In the genomic region with DNA sequence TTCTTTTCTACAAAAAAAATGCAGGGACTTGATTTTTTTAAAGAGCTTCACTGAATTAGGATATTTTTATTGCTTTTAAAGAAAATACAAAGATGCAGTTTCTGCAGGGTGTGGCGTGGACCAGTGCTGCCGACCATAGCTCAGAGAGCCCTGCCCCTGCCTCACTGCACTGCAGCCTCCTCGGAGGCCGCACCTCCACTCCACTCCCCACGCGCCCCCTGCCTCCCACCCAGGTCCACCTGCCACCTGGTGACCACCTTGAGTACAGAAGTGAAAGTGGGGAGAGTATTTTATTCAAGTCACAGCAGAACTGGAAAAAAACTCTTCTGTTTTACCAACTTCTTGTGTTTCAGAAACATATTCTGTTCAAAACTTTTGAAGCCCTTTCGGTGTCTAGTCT, we compare ENCODE assay signal across 20 cellular contexts. TPM values are rescaled to one million over a fixed set of nuclear protein-coding genes. Genes with fewer than 3 reads are reported as not detected.
"Had no signal": no experiment of that assay in that cellular context is flagged by ENCODE, and none has a peak within 500 bp of the region (broad histone marks: within the 10 kb centered on the region; RNA-seq: fewer than 3 reads in every experiment).

No MANE protein-coding gene starts in this region.

- H3K4me3 Mint-ChIP-seq: central memory CD8-positive, alpha-beta T cell; natural killer cell; stimulated activated naive B cell treated with anti-CD40 and anti-IgM and Interleukin-4, amounts not matched to agents 10 μg/mL and 1 μg/mL and 100 μg/mL, for 72 hours; stimulated activated naive CD8-positive, alpha-beta T cell treated with anti-CD3 and anti-CD28 coated beads, Interleukin-15, amount 100 ng/mL, for 72 hours had no signal

- H3K27me3 Mint-ChIP-seq: central memory CD8-positive, alpha-beta T cell; stimulated activated naive CD8-positive, alpha-beta T cell treated with anti-CD3 and anti-CD28 coated beads, Interleukin-15, amount 100 ng/mL, for 72 hours had no signal

- H3K4me3 ChIP-seq: heart right ventricle, mucosa of descending colon, prostate gland, right lobe of liver, skin epidermis, tibial nerve had no signal

- H3K4me1 Mint-ChIP-seq: central memory CD8-positive, alpha-beta T cell; natural killer cell; stimulated activated naive B cell treated with anti-CD40 and anti-IgM and Interleukin-4, amounts not matched to agents 10 μg/mL and 1 μg/mL and 100 μg/mL, for 72 hours; stimulated activated naive CD8-positive, alpha-beta T cell treated with anti-CD3 and anti-CD28 coated beads, Interleukin-15, amount 100 ng/mL, for 72 hours had no signal

- H3K36me3 Mint-ChIP-seq: natural killer cell had no signal

- H3K27ac Mint-ChIP-seq: natural killer cell; stimulated activated naive B cell treated with anti-CD40 and anti-IgM and Interleukin-4, amounts not matched to agents 10 μg/mL and 1 μg/mL and 100 μg/mL, for 72 hours; stimulated activated naive CD8-positive, alpha-beta T cell treated with anti-CD3 and anti-CD28 coated beads, Interleukin-15, amount 100 ng/mL, for 72 hours had no signal

- ATAC-seq: left lobe of liver; mucosa of descending colon; natural killer cell; stimulated activated naive B cell treated with anti-CD40 and anti-IgM and Interleukin-4, amounts not matched to agents 10 μg/mL and 1 μg/mL and 100 μg/mL, for 72 hours had no signal

- H3K9me3 Mint-ChIP-seq: central memory CD8-positive, alpha-beta T cell; natural killer cell; stimulated activated naive B cell treated with anti-CD40 and anti-IgM and Interleukin-4, amounts not matched to agents 10 μg/mL and 1 μg/mL and 100 μg/mL, for 72 hours; stimulated activated naive CD8-positive, alpha-beta T cell treated with anti-CD3 and anti-CD28 coated beads, Interleukin-15, amount 100 ng/mL, for 72 hours had no signal

- DNase-seq: effector memory CD4-positive, alpha-beta T cell; gastrocnemius medialis; heart right ventricle; hypothalamus; mammary epithelial cell; mucosa of descending colon; natural killer cell; occipital lobe; right lobe of liver; stimulated activated CD4-positive, alpha-beta T cell treated with anti-CD3 and anti-CD28 coated beads, Interleukin-2, amount 100 ng/mL, for 24 hours; stimulated activated CD4-positive, alpha-beta T cell treated with anti-CD3 and anti-CD28 coated beads, Interleukin-4, amount 100 ng/mL, for 4 hours; stimulated activated naive B cell treated with anti-CD40 and anti-IgM and Interleukin-4, amounts not matched to agents 10 μg/mL and 1 μg/mL and 100 μg/mL, for 72 hours; stimulated activated naive CD8-positive, alpha-beta T cell treated with anti-CD3 and anti-CD28 coated beads, Interleukin-15, amount 100 ng/mL, for 72 hours; testis had no signal

RNA-seq across cellular contexts. Expression of a gene that starts 7.9 kb away (rescaled TPM):
- total RNA-seq: mammary epithelial cell, tibial nerve, ureter had no signal
- polyA plus RNA-seq: mammary epithelial cell had no signal

RNA-seq across cellular contexts. Expression of a gene that starts 24.9 kb away (rescaled TPM):
- total RNA-seq: mammary epithelial cell, natural killer cell had no signal
- polyA plus RNA-seq: mammary epithelial cell had no signal
